ENCODE assay signal across 28 cellular contexts in genomic region chr11:29166306-29166705, GRCh38.
"Had no signal": no experiment of that assay in that cellular context is flagged by ENCODE, and none has a peak within 500 bp of the region (broad histone marks: within the 10 kb centered on the region; RNA-seq: fewer than 3 reads in every experiment).

No MANE protein-coding gene starts in this region.

- ATAC-seq: activated CD8-positive, alpha-beta T cell treated with anti-CD3 and anti-CD28 coated beads for 36 hours; activated T-cell treated with anti-CD3 and anti-CD28 coated beads, Interleukin-2, amount 50 U/mL, for 72 hours; activated T-helper 17 cell treated with anti-CD3 and anti-CD28 coated beads, Interleukin-2, amount 50 U/mL, for 72 hours; PC-3 had no signal

- DNase-seq: activated CD4-positive, alpha-beta T cell treated with anti-CD3 and anti-CD28 coated beads, Interleukin-2, amount 10 ng/mL, durations not matched to agents 24 days and 14 days; activated CD4-positive, alpha-beta T cell treated with anti-CD3 and anti-CD28 coated beads, Interleukin-2, amount 50 U/mL, for 4 hours; activated CD8-positive, alpha-beta T cell treated with anti-CD3 and anti-CD28 coated beads for 36 hours; activated effector memory CD4-positive, alpha-beta T cell treated with anti-CD3 and anti-CD28 coated beads, Interleukin-2, amount 50 U/mL, for 16 hours; activated naive CD4-positive, alpha-beta T cell; activated naive CD4-positive, alpha-beta T cell treated with anti-CD3 and anti-CD28 coated beads, Interleukin-2, amount 50 U/mL, for 16 hours; activated naive CD8-positive, alpha-beta T cell treated with anti-CD3 and anti-CD28 coated beads for 36 hours; activated T-cell treated with anti-CD3 and anti-CD28 coated beads, Interleukin-2, amount 50 U/mL, for 1 hour; activated T-cell treated with anti-CD3 and anti-CD28 coated beads, Interleukin-2, amount 50 U/mL, for 72 hours; amniotic stem cell; aorta; colonic mucosa; MM.1S; MV-4-11; NCI-H1092; NCI-H1436 treated with DMSO at 0.1 percent for 48 hours; NCI-H1694 treated with DMSO at 0.1 percent for 48 hours; NCI-H2029; NCI-H2227 treated with DMSO at 0.1 percent for 48 hours; NCI-H446; NCI-H510A treated with DMSO at 0.1 percent for 48 hours; NCI-H774; PC-3; Peyer's patch; RPMI8226; SHP77 treated with DMSO at 0.1 percent for 48 hours; SK-N-SH had no signal
